ENCODE assay signal across 1 cellular context in the genomic region with DNA sequence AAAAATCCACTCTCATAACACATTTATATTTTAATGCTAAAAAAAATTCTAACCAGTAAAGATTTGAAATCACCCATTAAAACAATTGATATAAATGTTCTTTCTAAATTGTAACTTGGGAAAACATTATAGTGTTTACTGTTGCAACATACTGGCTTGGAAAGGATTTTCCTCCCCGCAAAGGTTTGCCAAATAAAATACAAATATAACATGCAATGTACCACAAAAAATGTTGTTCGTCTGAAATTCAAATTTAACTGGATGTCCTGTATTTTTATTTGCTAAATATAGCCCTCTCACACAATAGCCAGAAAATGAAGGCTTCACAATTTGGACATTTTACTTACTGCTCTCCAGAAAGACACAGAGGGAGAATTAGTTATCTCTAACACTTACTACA.
TF ChIP-seq lines count a peak whose summit lies in the region.

No MANE protein-coding gene starts in this region.

TF ChIP-seq in SK-N-SH treated with all-trans-retinoic acid at 6 μM for 48 hours, 23 proteins besides CTCF, POLR2A, EP300 and RAD21 (continued from another document):
- TF ChIP-seq, protein P1, sequence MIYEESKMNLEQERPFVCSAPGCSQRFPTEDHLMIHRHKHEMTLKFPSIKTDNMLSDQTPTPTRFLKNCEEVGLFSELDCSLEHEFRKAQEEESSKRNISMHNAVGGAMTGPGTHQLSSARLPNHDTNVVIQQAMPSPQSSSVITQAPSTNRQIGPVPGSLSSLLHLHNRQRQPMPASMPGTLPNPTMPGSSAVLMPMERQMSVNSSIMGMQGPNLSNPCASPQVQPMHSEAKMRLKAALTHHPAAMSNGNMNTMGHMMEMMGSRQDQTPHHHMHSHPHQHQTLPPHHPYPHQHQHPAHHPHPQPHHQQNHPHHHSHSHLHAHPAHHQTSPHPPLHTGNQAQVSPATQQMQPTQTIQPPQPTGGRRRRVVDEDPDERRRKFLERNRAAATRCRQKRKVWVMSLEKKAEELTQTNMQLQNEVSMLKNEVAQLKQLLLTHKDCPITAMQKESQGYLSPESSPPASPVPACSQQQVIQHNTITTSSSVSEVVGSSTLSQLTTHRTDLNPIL (CRISPR knock-in tag; IDR thresholded peaks at IDR 0.05; ENCODE audit: low read depth) = no peak
- TF ChIP-seq ARNTL (CRISPR knock-in tag; IDR thresholded peaks at IDR 0.05; ENCODE audit: borderline replicate concordance, low read depth) (no peak), SNAI2 (CRISPR knock-in tag; IDR thresholded peaks at IDR 0.05) (no peak), CSDC2 (CRISPR knock-in tag; IDR thresholded peaks at IDR 0.05) (no peak), PPARA (CRISPR knock-in tag; IDR thresholded peaks at IDR 0.05; ENCODE audit: borderline replicate concordance) (no peak), ZFP3 (CRISPR knock-in tag; IDR thresholded peaks at IDR 0.05) (no peak), ZNF70 (CRISPR knock-in tag; IDR thresholded peaks at IDR 0.05) (no peak), CSRNP3 (CRISPR knock-in tag; IDR thresholded peaks at IDR 0.05) (no peak), BACH2 (CRISPR knock-in tag; IDR thresholded peaks at IDR 0.05; ENCODE audit: borderline replicate concordance) (no peak)
- TF ChIP-seq, protein P2, sequence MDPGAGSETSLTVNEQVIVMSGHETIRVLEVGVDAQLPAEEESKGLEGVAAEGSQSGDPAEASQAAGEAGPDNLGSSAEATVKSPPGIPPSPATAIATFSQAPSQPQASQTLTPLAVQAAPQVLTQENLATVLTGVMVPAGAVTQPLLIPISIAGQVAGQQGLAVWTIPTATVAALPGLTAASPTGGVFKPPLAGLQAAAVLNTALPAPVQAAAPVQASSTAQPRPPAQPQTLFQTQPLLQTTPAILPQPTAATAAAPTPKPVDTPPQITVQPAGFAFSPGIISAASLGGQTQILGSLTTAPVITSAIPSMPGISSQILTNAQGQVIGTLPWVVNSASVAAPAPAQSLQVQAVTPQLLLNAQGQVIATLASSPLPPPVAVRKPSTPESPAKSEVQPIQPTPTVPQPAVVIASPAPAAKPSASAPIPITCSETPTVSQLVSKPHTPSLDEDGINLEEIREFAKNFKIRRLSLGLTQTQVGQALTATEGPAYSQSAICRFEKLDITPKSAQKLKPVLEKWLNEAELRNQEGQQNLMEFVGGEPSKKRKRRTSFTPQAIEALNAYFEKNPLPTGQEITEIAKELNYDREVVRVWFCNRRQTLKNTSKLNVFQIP (CRISPR knock-in tag; IDR thresholded peaks at IDR 0.05; ENCODE audit: borderline replicate concordance, low read depth) = no peak
